Comparison of ENCODE assay signal across 22 cellular contexts in the genomic region with DNA sequence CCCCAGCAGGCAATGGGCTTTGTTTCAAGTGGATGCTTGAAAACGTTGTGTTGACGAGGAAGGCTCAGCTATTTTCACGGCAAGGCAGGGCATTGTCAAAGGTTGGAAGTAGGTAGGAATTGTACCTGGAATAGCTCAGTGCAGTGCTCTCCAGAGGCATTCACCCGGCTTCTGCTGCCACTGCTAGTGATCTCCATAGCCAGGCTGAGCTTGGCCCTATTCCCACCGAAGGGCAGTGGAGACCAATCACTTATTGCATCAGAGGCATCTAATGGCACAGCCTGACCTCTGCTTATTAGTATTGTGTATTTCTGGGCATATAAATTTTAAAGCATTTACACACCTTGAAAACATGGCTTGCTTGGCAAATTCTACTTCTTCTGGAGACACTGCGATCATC. TPM values are rescaled to one million over a fixed set of nuclear protein-coding genes. Genes with fewer than 3 reads are reported as not detected.
"Had no signal": no experiment of that assay in that cellular context is flagged by ENCODE, and none has a peak within 500 bp of the region (broad histone marks: within the 10 kb centered on the region; RNA-seq: fewer than 3 reads in every experiment).

No MANE protein-coding gene starts in this region.

- H3K36me3 Mint-ChIP-seq: activated naive CD4-positive, alpha-beta T cell treated with anti-CD3 and anti-CD28 coated beads, Interleukin-2, amount 10 ng/mL, durations not matched to agents 7 days and 5 days; activated naive CD8-positive, alpha-beta T cell treated with anti-CD3 and anti-CD28 coated beads for 36 hours had no signal

- H3K9me3 Mint-ChIP-seq: activated CD8-positive, alpha-beta T cell treated with anti-CD3 and anti-CD28 coated beads for 36 hours; activated naive CD4-positive, alpha-beta T cell treated with anti-CD3 and anti-CD28 coated beads, Interleukin-2, amount 10 ng/mL, durations not matched to agents 7 days and 5 days; activated naive CD8-positive, alpha-beta T cell treated with anti-CD3 and anti-CD28 coated beads for 36 hours; activated T-cell treated with anti-CD3 and anti-CD28 coated beads, Interleukin-2, amount 50 U/mL, for 72 hours; activated T-helper 2 cell treated with anti-CD3 and anti-CD28 coated beads, Interferon-gamma antibody, Interleukin-2, Interleukin-4, amounts not matched to agents 10 μg/mL and 5 μg/mL and 100 μg/mL, durations not matched to agents 14 hours and 24 hours and 36 hours; T-helper 1 cell treated with Interleukin-12 subunit alpha and Interleukin-12 subunit beta and Interleukin-4 antibody, amounts not matched to agents 30 μg/mL and 1 μg/mL, for 36 hours had no signal

- H3K27ac Mint-ChIP-seq: activated CD8-positive, alpha-beta T cell treated with anti-CD3 and anti-CD28 coated beads for 36 hours; activated naive CD4-positive, alpha-beta T cell treated with anti-CD3 and anti-CD28 coated beads, Interleukin-2, amount 10 ng/mL, durations not matched to agents 7 days and 5 days; activated naive CD8-positive, alpha-beta T cell treated with anti-CD3 and anti-CD28 coated beads for 36 hours; activated T-cell treated with anti-CD3 and anti-CD28 coated beads, Interleukin-2, amount 50 U/mL, for 72 hours; activated T-helper 2 cell treated with anti-CD3 and anti-CD28 coated beads, Interferon-gamma antibody, Interleukin-2, Interleukin-4, amounts not matched to agents 10 μg/mL and 5 μg/mL and 100 μg/mL, durations not matched to agents 14 hours and 24 hours and 36 hours; T-helper 1 cell treated with Interleukin-12 subunit alpha and Interleukin-12 subunit beta and Interleukin-4 antibody, amounts not matched to agents 30 μg/mL and 1 μg/mL, for 36 hours had no signal

- H3K27ac ChIP-seq: brain microvascular endothelial cell, SJSA1 had no signal

- H3K27me3 Mint-ChIP-seq: activated CD8-positive, alpha-beta T cell treated with anti-CD3 and anti-CD28 coated beads for 36 hours; activated naive CD8-positive, alpha-beta T cell treated with anti-CD3 and anti-CD28 coated beads for 36 hours had no signal

- ATAC-seq: activated CD4-positive, CD25-positive, alpha-beta regulatory T cell treated with anti-CD3 and anti-CD28 coated beads, Interleukin-2, amount 50 U/mL, for 24 hours; activated CD8-positive, alpha-beta T cell treated with anti-CD3 and anti-CD28 coated beads for 36 hours; activated T-cell treated with anti-CD3 and anti-CD28 coated beads, Interleukin-2, amount 50 U/mL, for 72 hours; SK-N-SH treated with all-trans-retinoic acid at 6 μM for 48 hours had no signal

- H3K27me3 ChIP-seq: brain microvascular endothelial cell, SJSA1 had no signal

- H3K4me3 ChIP-seq: SJSA1 had no signal

- DNase-seq: activated CD4-positive, alpha-beta T cell treated with anti-CD3 and anti-CD28 coated beads for 4 hours; activated CD8-positive, alpha-beta memory T cell treated with anti-CD3 and anti-CD28 coated beads, Interleukin-2, amount 50 U/mL, for 4 hours; activated CD8-positive, alpha-beta T cell treated with anti-CD3 and anti-CD28 coated beads for 36 hours; activated gamma-delta T cell treated with Interleukin-2 at 50 U/mL for 16 hours; activated naive CD4-positive, alpha-beta T cell treated with anti-CD3 and anti-CD28 coated beads, Interleukin-2, amount 10 ng/mL, durations not matched to agents 7 days and 5 days; activated naive CD8-positive, alpha-beta T cell treated with anti-CD3 and anti-CD28 coated beads for 36 hours; activated T-cell treated with anti-CD3 and anti-CD28 coated beads, Interleukin-2, amount 50 U/mL, for 72 hours; brain microvascular endothelial cell; caudate nucleus; MM.1S; NCI-H146; NCI-H187 treated with DMSO at 0.1 percent for 48 hours; NCI-H2081 treated with DMSO at 0.1 percent for 48 hours; NCI-H345; NCI-H510A treated with DMSO at 0.1 percent for 48 hours; NCI-H69; Right ventricle myocardium superior had no signal

- H3K4me1 ChIP-seq: SJSA1 had no signal

- H3K36me3 ChIP-seq: brain microvascular endothelial cell, SJSA1 had no signal

- H3K9me3 ChIP-seq: SJSA1 had no signal

- H3K4me3 Mint-ChIP-seq: activated CD8-positive, alpha-beta T cell treated with anti-CD3 and anti-CD28 coated beads for 36 hours; activated naive CD4-positive, alpha-beta T cell treated with anti-CD3 and anti-CD28 coated beads, Interleukin-2, amount 10 ng/mL, durations not matched to agents 7 days and 5 days; activated naive CD8-positive, alpha-beta T cell treated with anti-CD3 and anti-CD28 coated beads for 36 hours; activated T-cell treated with anti-CD3 and anti-CD28 coated beads, Interleukin-2, amount 50 U/mL, for 72 hours; T-helper 1 cell treated with Interleukin-12 subunit alpha and Interleukin-12 subunit beta and Interleukin-4 antibody, amounts not matched to agents 30 μg/mL and 1 μg/mL, for 36 hours had no signal

RNA-seq across cellular contexts. Expression of a gene that starts 32.4 kb away (rescaled TPM):
- total RNA-seq: activated CD8-positive, alpha-beta T cell treated with anti-CD3 and anti-CD28 coated beads for 36 hours; activated naive CD8-positive, alpha-beta T cell treated with anti-CD3 and anti-CD28 coated beads for 36 hours; activated T-cell treated with anti-CD3 and anti-CD28 coated beads, Interleukin-2, amount 50 U/mL, for 72 hours; activated T-helper 2 cell treated with anti-CD3 and anti-CD28 coated beads, Interferon-gamma antibody, Interleukin-2, Interleukin-4, amounts not matched to agents 10 μg/mL and 5 μg/mL and 100 μg/mL, durations not matched to agents 14 hours and 24 hours and 36 hours; Right ventricle myocardium superior; SJSA1 had no signal
